ENCODE assay signal across 1 cellular context in the genomic region with DNA sequence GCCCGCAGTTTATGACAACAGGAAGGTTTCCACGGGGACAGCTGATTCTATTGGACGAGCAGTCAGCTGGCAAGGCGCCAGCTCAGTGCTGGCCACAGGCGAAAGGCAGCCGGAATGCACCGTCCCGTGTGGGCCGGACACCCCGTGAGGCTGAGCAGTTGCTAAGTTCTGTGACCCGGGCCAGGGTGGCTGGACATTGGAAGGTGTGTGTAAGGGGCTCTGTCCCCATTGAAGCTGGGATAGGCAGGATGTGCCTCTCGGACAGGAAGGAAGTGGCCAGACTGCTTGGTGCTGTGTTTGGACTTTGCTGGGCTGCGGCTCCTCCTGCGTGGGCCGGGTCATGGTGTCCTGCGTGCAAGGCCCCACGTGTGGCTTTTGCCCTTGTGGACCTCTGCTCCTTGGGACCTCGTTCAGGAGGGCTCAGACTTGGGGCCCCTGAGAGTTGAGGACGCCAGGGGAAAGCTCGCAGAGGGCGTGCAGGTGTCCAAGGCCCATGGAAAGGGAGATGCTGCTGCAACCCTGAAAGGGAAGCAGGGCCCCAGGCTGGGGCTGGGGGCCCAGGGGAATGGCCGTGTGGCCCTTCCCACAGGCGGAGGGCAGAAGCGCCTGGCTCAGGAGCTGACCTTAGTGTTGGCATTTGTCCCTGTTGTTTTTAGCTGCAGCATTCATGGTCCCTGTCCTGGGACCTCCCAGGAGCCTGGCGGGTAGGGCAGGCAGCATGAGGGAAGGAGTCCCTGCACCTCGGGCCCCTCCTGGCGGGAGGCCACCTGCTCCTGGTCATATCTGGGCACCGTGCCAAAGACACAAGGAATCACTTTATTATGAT.
TF ChIP-seq lines count a peak whose summit lies in the region.

No MANE protein-coding gene starts in this region.

TF ChIP-seq in HepG2, 621 proteins besides CTCF, POLR2A, EP300 and RAD21 (continued from another document and continues in another):
- TF ChIP-seq ZEB1 (IDR thresholded peaks at IDR 0.05; ENCODE audit: insufficient replicate concordance, low read depth) (peak; percentile 74), CEBPB (IDR thresholded peaks at IDR 0.05; ENCODE audit: borderline replicate concordance, low read depth, low read length) (no peak), ZNF251 (CRISPR knock-in tag; IDR thresholded peaks at IDR 0.05) (no peak), AGO2 (optimal IDR thresholded peaks at IDR 0.05; ENCODE audit: low read depth, low read length) (no peak), NONO (IDR thresholded peaks at IDR 0.05) (no peak), NONO (CRISPR knock-in tag; conservative IDR thresholded peaks at IDR 0.05) (no peak), ZBTB8A (CRISPR knock-in tag; IDR thresholded peaks at IDR 0.05; ENCODE audit: borderline replicate concordance, low read depth) (no peak), NCOR1 (IDR thresholded peaks at IDR 0.05; ENCODE audit: borderline replicate concordance, low read length) (peak; percentile 34; the same call in 1 of the 2 replicates), GFI1 (CRISPR knock-in tag; IDR thresholded peaks at IDR 0.05; ENCODE audit: borderline replicate concordance) (peak; percentile 60; the same call in 1 of the 2 replicates), SKI (IDR thresholded peaks at IDR 0.05; ENCODE audit: partially characterized antibody) (no peak), SRY (CRISPR knock-in tag; IDR thresholded peaks at IDR 0.05) (0 out of 2 replicates have a peak, but pooled peaks have one; percentile 46), KMT2B (CRISPR knock-in tag; IDR thresholded peaks at IDR 0.05) (no peak), HDAC2 (CRISPR knock-in tag; IDR thresholded peaks at IDR 0.05) (peak; percentile 45; the same call in 1 of the 2 replicates), FOXK1 (CRISPR knock-in tag; IDR thresholded peaks at IDR 0.05; ENCODE audit: borderline replicate concordance, low read depth) (0 out of 2 replicates have a peak, but pooled peaks have one; percentile 26), ZNF616 (CRISPR knock-in tag; IDR thresholded peaks at IDR 0.05; ENCODE audit: low read depth) (no peak), ZNF772 (CRISPR knock-in tag; IDR thresholded peaks at IDR 0.05) (no peak), GABPB1 (CRISPR knock-in tag; IDR thresholded peaks at IDR 0.05) (peak; percentile 45; the same call in 1 of the 2 replicates), ZNF737 (CRISPR knock-in tag; IDR thresholded peaks at IDR 0.05; ENCODE audit: borderline replicate concordance) (0 out of 2 replicates have a peak, but pooled peaks have one; percentile 86), ZBTB38 (CRISPR knock-in tag; IDR thresholded peaks at IDR 0.05) (peak; percentile 86), ZNF225 (CRISPR knock-in tag; IDR thresholded peaks at IDR 0.05) (0 out of 2 replicates have a peak, but pooled peaks have one; percentile 23), HNRNPL (IDR thresholded peaks at IDR 0.05; ENCODE audit: low read depth, low read length) (peak; percentile 64; the same call in 1 of the 2 replicates), NRL (CRISPR knock-in tag; IDR thresholded peaks at IDR 0.05; ENCODE audit: borderline replicate concordance) (peak; percentile 51; the same call in 1 of the 2 replicates), GABPA (IDR thresholded peaks at IDR 0.05; ENCODE audit: low read depth, low read length) (no peak), GABPA (CRISPR knock-in tag; IDR thresholded peaks at IDR 0.05; ENCODE audit: low read depth) (peak; percentile 56; the same call in 1 of the 2 replicates), ZFP1 (CRISPR knock-in tag; IDR thresholded peaks at IDR 0.05) (0 out of 2 replicates have a peak, but pooled peaks have one; percentile 5), TARDBP (CRISPR knock-in tag; IDR thresholded peaks at IDR 0.05) (peak; percentile 29; the same call in 1 of the 2 replicates), RCOR2 (CRISPR knock-in tag; IDR thresholded peaks at IDR 0.05) (peak; percentile 36; the same call in 1 of the 2 replicates), NR1H2 (CRISPR knock-in tag; IDR thresholded peaks at IDR 0.05; ENCODE audit: borderline replicate concordance, low read depth) (no peak), TEAD3 (CRISPR knock-in tag; optimal IDR thresholded peaks at IDR 0.05; ENCODE audit: borderline replicate concordance) (peak; percentile 53)
- TF ChIP-seq, protein P1, sequence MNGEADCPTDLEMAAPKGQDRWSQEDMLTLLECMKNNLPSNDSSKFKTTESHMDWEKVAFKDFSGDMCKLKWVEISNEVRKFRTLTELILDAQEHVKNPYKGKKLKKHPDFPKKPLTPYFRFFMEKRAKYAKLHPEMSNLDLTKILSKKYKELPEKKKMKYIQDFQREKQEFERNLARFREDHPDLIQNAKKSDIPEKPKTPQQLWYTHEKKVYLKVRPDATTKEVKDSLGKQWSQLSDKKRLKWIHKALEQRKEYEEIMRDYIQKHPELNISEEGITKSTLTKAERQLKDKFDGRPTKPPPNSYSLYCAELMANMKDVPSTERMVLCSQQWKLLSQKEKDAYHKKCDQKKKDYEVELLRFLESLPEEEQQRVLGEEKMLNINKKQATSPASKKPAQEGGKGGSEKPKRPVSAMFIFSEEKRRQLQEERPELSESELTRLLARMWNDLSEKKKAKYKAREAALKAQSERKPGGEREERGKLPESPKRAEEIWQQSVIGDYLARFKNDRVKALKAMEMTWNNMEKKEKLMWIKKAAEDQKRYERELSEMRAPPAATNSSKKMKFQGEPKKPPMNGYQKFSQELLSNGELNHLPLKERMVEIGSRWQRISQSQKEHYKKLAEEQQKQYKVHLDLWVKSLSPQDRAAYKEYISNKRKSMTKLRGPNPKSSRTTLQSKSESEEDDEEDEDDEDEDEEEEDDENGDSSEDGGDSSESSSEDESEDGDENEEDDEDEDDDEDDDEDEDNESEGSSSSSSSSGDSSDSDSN (CRISPR knock-in tag; IDR thresholded peaks at IDR 0.05), result peak; percentile 57
- TF ChIP-seq, protein P2, sequence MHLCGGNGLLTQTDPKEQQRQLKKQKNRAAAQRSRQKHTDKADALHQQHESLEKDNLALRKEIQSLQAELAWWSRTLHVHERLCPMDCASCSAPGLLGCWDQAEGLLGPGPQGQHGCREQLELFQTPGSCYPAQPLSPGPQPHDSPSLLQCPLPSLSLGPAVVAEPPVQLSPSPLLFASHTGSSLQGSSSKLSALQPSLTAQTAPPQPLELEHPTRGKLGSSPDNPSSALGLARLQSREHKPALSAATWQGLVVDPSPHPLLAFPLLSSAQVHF (CRISPR knock-in tag; IDR thresholded peaks at IDR 0.05), result no peak
- TF ChIP-seq, protein P3, sequence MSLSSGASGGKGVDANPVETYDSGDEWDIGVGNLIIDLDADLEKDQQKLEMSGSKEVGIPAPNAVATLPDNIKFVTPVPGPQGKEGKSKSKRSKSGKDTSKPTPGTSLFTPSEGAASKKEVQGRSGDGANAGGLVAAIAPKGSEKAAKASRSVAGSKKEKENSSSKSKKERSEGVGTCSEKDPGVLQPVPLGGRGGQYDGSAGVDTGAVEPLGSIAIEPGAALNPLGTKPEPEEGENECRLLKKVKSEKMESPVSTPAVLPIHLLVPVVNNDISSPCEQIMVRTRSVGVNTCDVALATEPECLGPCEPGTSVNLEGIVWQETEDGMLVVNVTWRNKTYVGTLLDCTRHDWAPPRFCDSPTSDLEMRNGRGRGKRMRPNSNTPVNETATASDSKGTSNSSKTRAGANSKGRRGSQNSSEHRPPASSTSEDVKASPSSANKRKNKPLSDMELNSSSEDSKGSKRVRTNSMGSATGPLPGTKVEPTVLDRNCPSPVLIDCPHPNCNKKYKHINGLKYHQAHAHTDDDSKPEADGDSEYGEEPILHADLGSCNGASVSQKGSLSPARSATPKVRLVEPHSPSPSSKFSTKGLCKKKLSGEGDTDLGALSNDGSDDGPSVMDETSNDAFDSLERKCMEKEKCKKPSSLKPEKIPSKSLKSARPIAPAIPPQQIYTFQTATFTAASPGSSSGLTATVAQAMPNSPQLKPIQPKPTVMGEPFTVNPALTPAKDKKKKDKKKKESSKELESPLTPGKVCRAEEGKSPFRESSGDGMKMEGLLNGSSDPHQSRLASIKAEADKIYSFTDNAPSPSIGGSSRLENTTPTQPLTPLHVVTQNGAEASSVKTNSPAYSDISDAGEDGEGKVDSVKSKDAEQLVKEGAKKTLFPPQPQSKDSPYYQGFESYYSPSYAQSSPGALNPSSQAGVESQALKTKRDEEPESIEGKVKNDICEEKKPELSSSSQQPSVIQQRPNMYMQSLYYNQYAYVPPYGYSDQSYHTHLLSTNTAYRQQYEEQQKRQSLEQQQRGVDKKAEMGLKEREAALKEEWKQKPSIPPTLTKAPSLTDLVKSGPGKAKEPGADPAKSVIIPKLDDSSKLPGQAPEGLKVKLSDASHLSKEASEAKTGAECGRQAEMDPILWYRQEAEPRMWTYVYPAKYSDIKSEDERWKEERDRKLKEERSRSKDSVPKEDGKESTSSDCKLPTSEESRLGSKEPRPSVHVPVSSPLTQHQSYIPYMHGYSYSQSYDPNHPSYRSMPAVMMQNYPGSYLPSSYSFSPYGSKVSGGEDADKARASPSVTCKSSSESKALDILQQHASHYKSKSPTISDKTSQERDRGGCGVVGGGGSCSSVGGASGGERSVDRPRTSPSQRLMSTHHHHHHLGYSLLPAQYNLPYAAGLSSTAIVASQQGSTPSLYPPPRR (CRISPR knock-in tag; IDR thresholded peaks at IDR 0.05; ENCODE audit: borderline replicate concordance), result peak; percentile 26; the same call in 1 of the 2 replicates
- TF ChIP-seq, protein P4, sequence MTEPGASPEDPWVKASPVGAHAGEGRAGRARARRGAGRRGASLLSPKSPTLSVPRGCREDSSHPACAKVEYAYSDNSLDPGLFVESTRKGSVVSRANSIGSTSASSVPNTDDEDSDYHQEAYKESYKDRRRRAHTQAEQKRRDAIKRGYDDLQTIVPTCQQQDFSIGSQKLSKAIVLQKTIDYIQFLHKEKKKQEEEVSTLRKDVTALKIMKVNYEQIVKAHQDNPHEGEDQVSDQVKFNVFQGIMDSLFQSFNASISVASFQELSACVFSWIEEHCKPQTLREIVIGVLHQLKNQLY (CRISPR knock-in tag; IDR thresholded peaks at IDR 0.05), result peak; percentile 34; the same call in 1 of the 2 replicates
- TF ChIP-seq, protein P5, sequence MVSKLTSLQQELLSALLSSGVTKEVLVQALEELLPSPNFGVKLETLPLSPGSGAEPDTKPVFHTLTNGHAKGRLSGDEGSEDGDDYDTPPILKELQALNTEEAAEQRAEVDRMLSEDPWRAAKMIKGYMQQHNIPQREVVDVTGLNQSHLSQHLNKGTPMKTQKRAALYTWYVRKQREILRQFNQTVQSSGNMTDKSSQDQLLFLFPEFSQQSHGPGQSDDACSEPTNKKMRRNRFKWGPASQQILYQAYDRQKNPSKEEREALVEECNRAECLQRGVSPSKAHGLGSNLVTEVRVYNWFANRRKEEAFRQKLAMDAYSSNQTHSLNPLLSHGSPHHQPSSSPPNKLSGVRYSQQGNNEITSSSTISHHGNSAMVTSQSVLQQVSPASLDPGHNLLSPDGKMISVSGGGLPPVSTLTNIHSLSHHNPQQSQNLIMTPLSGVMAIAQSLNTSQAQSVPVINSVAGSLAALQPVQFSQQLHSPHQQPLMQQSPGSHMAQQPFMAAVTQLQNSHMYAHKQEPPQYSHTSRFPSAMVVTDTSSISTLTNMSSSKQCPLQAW (CRISPR knock-in tag; IDR thresholded peaks at IDR 0.05), result no peak
- TF ChIP-seq, protein P6, sequence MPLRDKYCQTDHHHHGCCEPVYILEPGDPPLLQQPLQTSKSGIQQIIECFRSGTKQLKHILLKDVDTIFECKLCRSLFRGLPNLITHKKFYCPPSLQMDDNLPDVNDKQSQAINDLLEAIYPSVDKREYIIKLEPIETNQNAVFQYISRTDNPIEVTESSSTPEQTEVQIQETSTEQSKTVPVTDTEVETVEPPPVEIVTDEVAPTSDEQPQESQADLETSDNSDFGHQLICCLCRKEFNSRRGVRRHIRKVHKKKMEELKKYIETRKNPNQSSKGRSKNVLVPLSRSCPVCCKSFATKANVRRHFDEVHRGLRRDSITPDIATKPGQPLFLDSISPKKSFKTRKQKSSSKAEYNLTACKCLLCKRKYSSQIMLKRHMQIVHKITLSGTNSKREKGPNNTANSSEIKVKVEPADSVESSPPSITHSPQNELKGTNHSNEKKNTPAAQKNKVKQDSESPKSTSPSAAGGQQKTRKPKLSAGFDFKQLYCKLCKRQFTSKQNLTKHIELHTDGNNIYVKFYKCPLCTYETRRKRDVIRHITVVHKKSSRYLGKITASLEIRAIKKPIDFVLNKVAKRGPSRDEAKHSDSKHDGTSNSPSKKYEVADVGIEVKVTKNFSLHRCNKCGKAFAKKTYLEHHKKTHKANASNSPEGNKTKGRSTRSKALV (CRISPR knock-in tag; IDR thresholded peaks at IDR 0.05), result 0 out of 2 replicates have a peak, but pooled peaks have one; percentile 21
- TF ChIP-seq, protein P7, sequence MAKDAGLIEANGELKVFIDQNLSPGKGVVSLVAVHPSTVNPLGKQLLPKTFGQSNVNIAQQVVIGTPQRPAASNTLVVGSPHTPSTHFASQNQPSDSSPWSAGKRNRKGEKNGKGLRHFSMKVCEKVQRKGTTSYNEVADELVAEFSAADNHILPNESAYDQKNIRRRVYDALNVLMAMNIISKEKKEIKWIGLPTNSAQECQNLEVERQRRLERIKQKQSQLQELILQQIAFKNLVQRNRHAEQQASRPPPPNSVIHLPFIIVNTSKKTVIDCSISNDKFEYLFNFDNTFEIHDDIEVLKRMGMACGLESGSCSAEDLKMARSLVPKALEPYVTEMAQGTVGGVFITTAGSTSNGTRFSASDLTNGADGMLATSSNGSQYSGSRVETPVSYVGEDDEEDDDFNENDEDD (CRISPR knock-in tag; IDR thresholded peaks at IDR 0.05; ENCODE audit: borderline replicate concordance), result 0 out of 2 replicates have a peak, but pooled peaks have one; percentile 7
- TF ChIP-seq, protein P8, sequence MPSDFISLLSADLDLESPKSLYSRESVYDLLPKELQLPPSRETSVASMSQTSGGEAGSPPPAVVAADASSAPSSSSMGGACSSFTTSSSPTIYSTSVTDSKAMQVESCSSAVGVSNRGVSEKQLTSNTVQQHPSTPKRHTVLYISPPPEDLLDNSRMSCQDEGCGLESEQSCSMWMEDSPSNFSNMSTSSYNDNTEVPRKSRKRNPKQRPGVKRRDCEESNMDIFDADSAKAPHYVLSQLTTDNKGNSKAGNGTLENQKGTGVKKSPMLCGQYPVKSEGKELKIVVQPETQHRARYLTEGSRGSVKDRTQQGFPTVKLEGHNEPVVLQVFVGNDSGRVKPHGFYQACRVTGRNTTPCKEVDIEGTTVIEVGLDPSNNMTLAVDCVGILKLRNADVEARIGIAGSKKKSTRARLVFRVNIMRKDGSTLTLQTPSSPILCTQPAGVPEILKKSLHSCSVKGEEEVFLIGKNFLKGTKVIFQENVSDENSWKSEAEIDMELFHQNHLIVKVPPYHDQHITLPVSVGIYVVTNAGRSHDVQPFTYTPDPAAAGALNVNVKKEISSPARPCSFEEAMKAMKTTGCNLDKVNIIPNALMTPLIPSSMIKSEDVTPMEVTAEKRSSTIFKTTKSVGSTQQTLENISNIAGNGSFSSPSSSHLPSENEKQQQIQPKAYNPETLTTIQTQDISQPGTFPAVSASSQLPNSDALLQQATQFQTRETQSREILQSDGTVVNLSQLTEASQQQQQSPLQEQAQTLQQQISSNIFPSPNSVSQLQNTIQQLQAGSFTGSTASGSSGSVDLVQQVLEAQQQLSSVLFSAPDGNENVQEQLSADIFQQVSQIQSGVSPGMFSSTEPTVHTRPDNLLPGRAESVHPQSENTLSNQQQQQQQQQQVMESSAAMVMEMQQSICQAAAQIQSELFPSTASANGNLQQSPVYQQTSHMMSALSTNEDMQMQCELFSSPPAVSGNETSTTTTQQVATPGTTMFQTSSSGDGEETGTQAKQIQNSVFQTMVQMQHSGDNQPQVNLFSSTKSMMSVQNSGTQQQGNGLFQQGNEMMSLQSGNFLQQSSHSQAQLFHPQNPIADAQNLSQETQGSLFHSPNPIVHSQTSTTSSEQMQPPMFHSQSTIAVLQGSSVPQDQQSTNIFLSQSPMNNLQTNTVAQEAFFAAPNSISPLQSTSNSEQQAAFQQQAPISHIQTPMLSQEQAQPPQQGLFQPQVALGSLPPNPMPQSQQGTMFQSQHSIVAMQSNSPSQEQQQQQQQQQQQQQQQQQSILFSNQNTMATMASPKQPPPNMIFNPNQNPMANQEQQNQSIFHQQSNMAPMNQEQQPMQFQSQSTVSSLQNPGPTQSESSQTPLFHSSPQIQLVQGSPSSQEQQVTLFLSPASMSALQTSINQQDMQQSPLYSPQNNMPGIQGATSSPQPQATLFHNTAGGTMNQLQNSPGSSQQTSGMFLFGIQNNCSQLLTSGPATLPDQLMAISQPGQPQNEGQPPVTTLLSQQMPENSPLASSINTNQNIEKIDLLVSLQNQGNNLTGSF (CRISPR knock-in tag; IDR thresholded peaks at IDR 0.05), result 0 out of 2 replicates have a peak, but pooled peaks have one; percentile 48
